ENCODE assay signal across 9 cellular contexts in the genomic region with DNA sequence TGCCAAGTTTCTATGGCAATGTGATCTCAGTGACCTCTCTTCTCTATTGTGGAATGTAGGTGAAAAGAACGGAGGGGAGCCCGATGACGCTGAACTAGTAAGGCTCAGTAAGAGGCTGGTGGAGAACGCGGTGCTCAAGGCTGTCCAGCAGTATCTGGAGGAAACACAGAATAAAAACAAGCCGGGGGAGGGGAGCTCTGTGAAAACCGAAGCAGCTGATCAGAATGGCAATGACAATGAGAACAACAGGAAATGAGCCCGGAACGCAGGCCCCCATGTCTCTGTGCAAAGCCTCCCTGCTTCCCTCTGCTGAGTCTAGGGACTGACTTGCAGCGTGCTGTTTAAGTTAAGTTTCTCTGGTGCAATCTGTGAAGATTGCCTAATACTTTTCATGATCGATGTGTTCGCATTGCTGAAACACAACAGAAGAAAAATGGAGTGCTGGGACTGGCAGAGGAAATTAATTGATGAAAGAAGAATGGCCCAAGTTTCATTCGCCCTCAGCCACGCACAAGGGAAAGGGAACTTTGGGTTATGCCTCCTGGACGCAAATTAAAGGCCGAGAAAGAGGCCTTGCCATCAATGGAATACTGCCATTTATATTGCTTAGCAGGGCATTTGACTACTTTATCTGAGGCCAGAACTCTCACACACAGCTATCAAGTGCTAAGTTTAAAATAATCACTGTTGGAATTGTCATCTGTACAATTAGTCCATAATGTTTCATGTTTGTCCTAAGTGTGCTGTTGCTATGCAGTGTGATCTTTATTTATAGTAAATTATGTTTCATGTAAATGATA.
DNase-seq lines count a peak whose midpoint lies in the region; ATAC-seq lines count a peak whose summit lies in the region.
"Had no signal": no experiment of that assay in that cellular context is flagged by ENCODE, and none has a peak within 500 bp of the region (broad histone marks: within the 10 kb centered on the region; RNA-seq: fewer than 3 reads in every experiment).

No MANE protein-coding gene starts in this region.

- H3K9me3 ChIP-seq in SK-N-MC (ENCODE audit: low read depth, low read length), result no peaks in the 10 kb centered on the region
- H3K9me3 ChIP-seq: breast epithelium had no signal

- H3K36me3 Mint-ChIP-seq in activated naive CD4-positive, alpha-beta T cell treated with anti-CD3 and anti-CD28 coated beads, Interleukin-2, amount 50 U/mL, for 72 hours, result peaks cover 10 to 18% of the 10 kb centered on the region in 2 donors

- peak overlapping the region; percentile 2; the same call in 1 of the 2 replicates for H3K27ac ChIP-seq in SK-N-MC
- H3K27ac ChIP-seq: breast epithelium had no signal

- peak overlapping the region; percentile 90 to 96 for H3K27ac Mint-ChIP-seq in activated naive CD4-positive, alpha-beta T cell treated with anti-CD3 and anti-CD28 coated beads, Interleukin-2, amount 50 U/mL, for 72 hours

- peaks cover 12 to 15% of the 10 kb centered on the region in 2 donors for H3K9me3 Mint-ChIP-seq in activated naive CD4-positive, alpha-beta T cell treated with anti-CD3 and anti-CD28 coated beads, Interleukin-2, amount 50 U/mL, for 72 hours

- no peak overlapping the region for H3K9ac ChIP-seq in SK-N-MC (ENCODE audit: insufficient read length)

- in situ Hi-C loops in G401 (cut with HindIII; ENCODE audit: low sequenced_read_pairs), result no loop called here

- peaks cover 42% of the 10 kb centered on the region for H3K36me3 ChIP-seq in SK-N-MC (ENCODE audit: insufficient read depth, low read length)
- H3K36me3 ChIP-seq: breast epithelium had no signal

- peak; percentile 85 to 88 for ATAC-seq in activated naive CD4-positive, alpha-beta T cell treated with anti-CD3 and anti-CD28 coated beads, Interleukin-2, amount 50 U/mL, for 72 hours
- no peak for ATAC-seq in HG03565 (IDR thresholded peaks at IDR 0.05; ENCODE audit: unreplicated experiment)
- ATAC-seq in GM21786 (IDR thresholded peaks at IDR 0.05; ENCODE audit: unreplicated experiment), result no peak

- peak; percentile 30 for DNase-seq in G401 (ENCODE audit: low spot score)
- DNase-seq in SK-N-MC (ENCODE audit: low read depth, low spot score), result peak; percentile 42
- DNase-seq in activated naive CD4-positive, alpha-beta T cell treated with anti-CD3 and anti-CD28 coated beads, Interleukin-2, amount 50 U/mL, for 72 hours (ENCODE audit: low spot score in 2 of 2), result peak; percentile 39 to 57
- peak; percentile 37 for DNase-seq in left kidney (ENCODE audit: low read depth, low spot score)
- peak; percentile 9 for DNase-seq in stimulated activated CD8-positive, alpha-beta memory T cell treated with anti-CD3 and anti-CD28 coated beads, Interleukin-12 subunit alpha, Interleukin-12 subunit beta, amount 100 ng/mL, for 24 hours (ENCODE audit: extremely low read depth)
- no peak for DNase-seq in HCEC 1CT

- no peak overlapping the region for H3K4me3 ChIP-seq in SK-N-MC
- H3K4me3 ChIP-seq: breast epithelium had no signal

Comparison
In these comparisons a context has a peak if more than half of its experiments do, and no peak if none do; other contexts are left out.
1. ATAC-seq: peak in activated naive CD4-positive, alpha-beta T cell treated with anti-CD3 and anti-CD28 coated beads, Interleukin-2, amount 50 U/mL, for 72 hours (2 of 2); none in HG03565 (single experiment) and GM21786 (single experiment).